ENCODE assay signal across 9 cellular contexts in the genomic region with DNA sequence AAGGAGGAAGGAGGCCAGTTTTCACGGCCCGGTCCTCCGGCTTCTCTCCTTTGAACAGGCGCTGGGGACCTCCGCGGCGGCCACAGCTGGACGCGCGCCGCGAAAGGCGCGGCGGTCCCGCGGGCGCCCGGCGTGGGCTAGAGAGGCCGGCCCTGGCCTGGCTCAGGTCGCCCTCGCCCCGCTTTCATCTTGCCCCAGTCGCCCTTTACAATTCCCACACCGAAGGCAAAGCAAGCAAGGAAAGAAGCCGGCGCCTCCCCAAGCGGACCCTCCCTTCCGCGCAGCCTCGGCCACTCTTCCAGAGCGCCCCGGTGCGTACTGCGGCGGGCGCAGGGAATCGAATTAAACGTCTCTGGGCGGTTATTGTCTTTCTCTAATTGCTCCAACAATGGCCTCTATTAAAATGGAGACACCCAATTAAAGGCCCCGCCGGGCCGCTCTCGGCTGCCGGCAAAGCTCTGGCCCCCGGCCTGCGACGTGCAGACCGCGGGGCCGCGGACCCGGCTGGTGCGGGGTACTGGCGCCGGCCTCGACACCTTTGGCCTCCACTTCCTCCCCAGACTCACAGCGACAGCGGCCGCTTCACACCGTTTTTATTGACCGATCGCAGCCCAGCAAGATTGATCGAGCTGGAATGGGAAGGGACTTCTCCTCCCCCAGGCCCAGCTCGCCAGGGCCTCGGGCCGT. TPM values are rescaled to one million over a fixed set of nuclear protein-coding genes. Genes with fewer than 3 reads are reported as not detected.
A peak's percentile ranks its signal among the peaks of the same experiment; 100 is the strongest.
DNase-seq lines count a peak whose midpoint lies in the region; TF ChIP-seq lines count a peak whose summit lies in the region.
"Had no signal": no experiment of that assay in that cellular context is flagged by ENCODE, and none has a peak within 500 bp of the region (broad histone marks: within the 10 kb centered on the region; RNA-seq: fewer than 3 reads in every experiment).

No MANE protein-coding gene starts in this region.

- peaks cover 22% of the 10 kb centered on the region for H3K4me1 ChIP-seq in A673 (ENCODE audit: insufficient read depth, low read length, poor library complexity, severe bottlenecking)
- peaks cover 23% of the 10 kb centered on the region for H3K4me1 ChIP-seq in colonic mucosa
- peaks cover 0 to 72% of the 10 kb centered on the region in 2 donors for H3K4me1 ChIP-seq in muscle layer of duodenum (ENCODE audit: control insufficient read depth in 1 of 2, insufficient read depth in 2 of 2, low read length in 2 of 2)

- H3K4me3 Mint-ChIP-seq in HFFc6: peak overlapping the region; percentile 61; the same call in 1 of the 2 replicates

- BruUV-seq in A673 (replicated peaks; lab: Mats Ljungman, UMichigan): no TSS peak

- H3K4me1 Mint-ChIP-seq in HFFc6 (ENCODE audit: low read depth): peaks cover 34% of the 10 kb centered on the region

- intact Hi-C loops in A673 (cut with micrococcal nuclease; ENCODE audit: unreplicated experiment): loop anchor here (5.0 to 10.0 kb wide), 4 partner anchors 178 to 1155 kb away; no protein-coding TSS in a partner anchor
- intact Hi-C loops in colonic mucosa (cut with DNase I): no loop called here

- H3K9me3 ChIP-seq in A673 (ENCODE audit: low read depth, low read length, poor library complexity, severe bottlenecking) (no peaks in the 10 kb centered on the region), colonic mucosa (no peaks in the 10 kb centered on the region), muscle layer of duodenum (ENCODE audit: control insufficient read depth in 1 of 2, low read length in 2 of 2) (no peaks in the 10 kb centered on the region)

- 0 out of 2 replicates have a peak, but pooled peaks cover 4% of the 10 kb centered on the region for H3K36me3 Mint-ChIP-seq in HFFc6 (ENCODE audit: low read depth)

- no peak overlapping the region for H3K27ac ChIP-seq in A673 (ENCODE audit: low read depth, low read length, poor library complexity, severe bottlenecking)
- H3K27ac ChIP-seq in colonic mucosa: no peak overlapping the region
- no peak overlapping the region for H3K27ac ChIP-seq in muscle layer of duodenum (ENCODE audit: low read length)

- no peak for TF ChIP-seq CTCF in A673 (conservative IDR thresholded peaks at IDR 0.05; ENCODE audit: low read depth, low read length)
- no peak for TF ChIP-seq CTCF in HFFc6 (IDR thresholded peaks at IDR 0.05)
- TF ChIP-seq CTCF in colonic mucosa (IDR thresholded peaks at IDR 0.05): no peak
- TF ChIP-seq CTCF in GM20000 (IDR thresholded peaks at IDR 0.05; ENCODE audit: extremely low read depth, missing control alignments): no peak

- peaks cover 59% of the 10 kb centered on the region for H3K27me3 Mint-ChIP-seq in HFFc6 (ENCODE audit: insufficient read depth)

- H3K27ac Mint-ChIP-seq in HFFc6: no peak overlapping the region

- CTCF ChIA-PET in A673 (lab: Charles Lee): interaction anchor here (0.5 kb wide), 1 partner anchor 9 kb away, joined by 4 read pairs; no protein-coding TSS in a partner anchor

- no peak overlapping the region for H3K9ac ChIP-seq in colonic mucosa (ENCODE audit: low read depth in 2 of 2, low read length in 2 of 2)

- H3K27me3 ChIP-seq in A673 (replicated peaks; ENCODE audit: insufficient read depth, low read depth, low read length, poor library complexity) (peaks cover 83% of the 10 kb centered on the region), colonic mucosa (peaks cover 95% of the 10 kb centered on the region), muscle layer of duodenum (ENCODE audit: low read depth, low read length) (peaks cover 80% of the 10 kb centered on the region)

- POLR2A ChIA-PET in A673 (lab: Charles Lee; ENCODE audit: low non-redundant PET): no interaction called here

- peak overlapping the region; percentile 49 for H3K4me3 ChIP-seq in A673 (ENCODE audit: low read depth, low read length, poor library complexity, severe bottlenecking)
- H3K4me3 ChIP-seq in colonic mucosa: peak overlapping the region; percentile 30
- H3K4me3 ChIP-seq in muscle layer of duodenum (ENCODE audit: low read depth in 1 of 2, low read length in 2 of 2): peak overlapping the region; percentile 16 to 65

- DNase-seq in A673 (ENCODE audit: low spot score): no peak
- DNase-seq in HFFc6: no peak
- no peak for DNase-seq in colonic mucosa
- no peak for DNase-seq in dedifferentiated amniotic fluid mesenchymal stem cell (ENCODE audit: extremely low spot score)
- no peak for DNase-seq in SKM-1 (lab: John Stamatoyannopoulos, UW; ENCODE audit: unreplicated experiment)
- DNase-seq in GM20000 (ENCODE audit: low spot score): no peak
- DNase-seq in effector CD4-positive, alpha-beta T cell: no peak
- DNase-seq: cerebellar nuclear complex had no signal

- H3K36me3 ChIP-seq in A673 (ENCODE audit: insufficient read depth, low read length, poor library complexity, severe bottlenecking) (no peaks in the 10 kb centered on the region), colonic mucosa (no peaks in the 10 kb centered on the region), muscle layer of duodenum (ENCODE audit: control insufficient read depth in 1 of 2, insufficient read depth in 2 of 2, low read length in 2 of 2) (no peaks in the 10 kb centered on the region)

- no peaks in the 10 kb centered on the region; the same call in 1 of the 2 replicates for H3K9me3 Mint-ChIP-seq in HFFc6

RNA-seq across cellular contexts. Expression of a gene that starts 4.5 kb away (rescaled TPM):
- 3.0 and 3.1 TPM in 2 replicates for total RNA-seq in A673 (2021)
- total RNA-seq in HFFc6 (2021; fragmentation: NEBNext Ultra II Directional; extraction: Animal tissue kit (Norgen Biotek cat#: 25700)): under 1 TPM in 4 of 6 experiments, not detected in 2; 0.07 to 0.43 (median 0.16) TPM
- total RNA-seq in colonic mucosa: under 1 TPM; 0.48 to 0.54 TPM
